ENCODE assay signal across 1 cellular context in the genomic region with DNA sequence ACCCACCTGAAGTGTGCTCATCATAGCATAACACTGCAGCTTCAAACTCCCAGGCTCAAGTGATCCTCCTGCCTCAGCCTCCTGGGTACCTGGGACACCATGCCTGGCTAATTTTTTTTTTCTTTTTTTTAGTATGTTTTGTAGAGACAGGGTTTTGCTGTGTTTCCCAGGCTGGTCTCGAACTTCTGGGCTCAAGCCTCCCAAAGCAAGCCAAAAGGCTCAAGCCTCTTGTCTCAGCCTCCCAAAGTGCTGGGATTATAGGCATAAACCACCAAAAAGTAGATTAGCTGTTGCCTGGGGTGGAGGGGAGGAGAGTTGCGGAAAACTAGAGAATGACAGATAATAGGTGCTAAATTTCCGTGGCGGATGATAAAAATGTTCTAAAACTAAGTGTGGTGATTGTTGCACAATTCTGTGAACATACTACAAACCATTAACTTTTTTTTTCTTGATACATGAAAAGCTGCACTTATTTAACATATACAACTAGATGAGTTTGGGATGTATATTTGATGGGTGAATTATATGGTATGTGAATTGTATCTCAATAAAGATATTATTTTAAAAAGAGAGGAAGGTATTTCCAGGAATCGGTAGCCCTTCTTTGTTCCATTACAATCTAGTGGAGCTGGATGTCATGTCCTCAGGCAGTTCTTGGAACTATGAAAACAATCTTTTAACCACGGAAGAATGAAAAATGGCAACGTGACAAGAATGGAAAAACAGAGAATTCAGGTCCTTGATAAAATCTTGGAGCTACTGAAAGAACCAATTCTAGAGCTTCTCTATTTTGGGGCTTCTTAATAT.
TF ChIP-seq lines count a peak whose summit lies in the region.

No MANE protein-coding gene starts in this region.

TF ChIP-seq in HEK293, 187 proteins besides CTCF, POLR2A, EP300 and RAD21 (continued from another document):
- TF ChIP-seq, protein P1, sequence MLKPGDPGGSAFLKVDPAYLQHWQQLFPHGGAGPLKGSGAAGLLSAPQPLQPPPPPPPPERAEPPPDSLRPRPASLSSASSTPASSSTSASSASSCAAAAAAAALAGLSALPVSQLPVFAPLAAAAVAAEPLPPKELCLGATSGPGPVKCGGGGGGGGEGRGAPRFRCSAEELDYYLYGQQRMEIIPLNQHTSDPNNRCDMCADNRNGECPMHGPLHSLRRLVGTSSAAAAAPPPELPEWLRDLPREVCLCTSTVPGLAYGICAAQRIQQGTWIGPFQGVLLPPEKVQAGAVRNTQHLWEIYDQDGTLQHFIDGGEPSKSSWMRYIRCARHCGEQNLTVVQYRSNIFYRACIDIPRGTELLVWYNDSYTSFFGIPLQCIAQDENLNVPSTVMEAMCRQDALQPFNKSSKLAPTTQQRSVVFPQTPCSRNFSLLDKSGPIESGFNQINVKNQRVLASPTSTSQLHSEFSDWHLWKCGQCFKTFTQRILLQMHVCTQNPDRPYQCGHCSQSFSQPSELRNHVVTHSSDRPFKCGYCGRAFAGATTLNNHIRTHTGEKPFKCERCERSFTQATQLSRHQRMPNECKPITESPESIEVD (tag by site-specific recombination; IDR thresholded peaks at IDR 0.05), result peak; percentile 49
- TF ChIP-seq ZNF433 (tag by site-specific recombination; IDR thresholded peaks at IDR 0.05; ENCODE audit: low read depth) (no peak), ZNF843 (tag by site-specific recombination; IDR thresholded peaks at IDR 0.05) (no peak)
- TF ChIP-seq, protein P2, sequence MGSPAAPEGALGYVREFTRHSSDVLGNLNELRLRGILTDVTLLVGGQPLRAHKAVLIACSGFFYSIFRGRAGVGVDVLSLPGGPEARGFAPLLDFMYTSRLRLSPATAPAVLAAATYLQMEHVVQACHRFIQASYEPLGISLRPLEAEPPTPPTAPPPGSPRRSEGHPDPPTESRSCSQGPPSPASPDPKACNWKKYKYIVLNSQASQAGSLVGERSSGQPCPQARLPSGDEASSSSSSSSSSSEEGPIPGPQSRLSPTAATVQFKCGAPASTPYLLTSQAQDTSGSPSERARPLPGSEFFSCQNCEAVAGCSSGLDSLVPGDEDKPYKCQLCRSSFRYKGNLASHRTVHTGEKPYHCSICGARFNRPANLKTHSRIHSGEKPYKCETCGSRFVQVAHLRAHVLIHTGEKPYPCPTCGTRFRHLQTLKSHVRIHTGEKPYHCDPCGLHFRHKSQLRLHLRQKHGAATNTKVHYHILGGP (tag by site-specific recombination; IDR thresholded peaks at IDR 0.05), result peak; percentile 53
